In the genomic region with DNA sequence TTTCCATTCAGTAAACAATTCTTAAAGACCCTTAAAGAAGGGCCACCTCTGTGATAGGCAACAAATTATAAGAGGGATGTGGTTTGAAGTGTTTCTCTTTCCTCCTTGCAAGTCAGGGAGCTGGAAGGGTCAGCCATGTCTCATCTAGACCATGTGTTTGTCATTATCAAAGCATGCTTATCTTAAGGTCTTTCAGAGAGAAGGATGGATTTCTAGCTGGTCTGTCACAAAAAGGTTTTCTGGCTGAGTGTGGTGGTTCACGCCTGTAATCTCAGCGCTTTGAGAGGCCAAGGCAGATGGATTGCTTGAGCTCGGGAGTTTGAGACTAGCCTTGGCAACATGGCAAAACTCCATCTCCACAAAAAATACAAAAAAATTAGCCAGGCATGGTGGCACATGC, we compare ENCODE assay signal across 16 cellular contexts. TPM values are rescaled to one million over a fixed set of nuclear protein-coding genes. Genes with fewer than 3 reads are reported as not detected.
DNase-seq lines count a peak whose midpoint lies in the region; ATAC-seq and TF ChIP-seq lines count a peak whose summit lies in the region.
"Had no signal": no experiment of that assay in that cellular context is flagged by ENCODE, and none has a peak within 500 bp of the region (broad histone marks: within the 10 kb centered on the region; RNA-seq: fewer than 3 reads in every experiment).

No MANE protein-coding gene starts in this region.

- ATAC-seq in GM21717 (IDR thresholded peaks at IDR 0.05; ENCODE audit: unreplicated experiment): no peak
- ATAC-seq: stimulated activated effector memory CD8-positive, alpha-beta T cell treated with anti-CD3 and anti-CD28 coated beads, Interleukin-12 subunit alpha, Interleukin-12 subunit beta, amount 100 ng/mL, for 72 hours had no signal

- H3K9me3 Mint-ChIP-seq in HFFc6: no peaks in the 10 kb centered on the region
- H3K9me3 Mint-ChIP-seq: stimulated activated effector memory CD8-positive, alpha-beta T cell treated with anti-CD3 and anti-CD28 coated beads, Interleukin-12 subunit alpha, Interleukin-12 subunit beta, amount 100 ng/mL, for 72 hours had no signal

- peak overlapping the region; percentile 5; the same call in 1 of the 2 replicates for H3K4me3 Mint-ChIP-seq in HFFc6
- H3K4me3 Mint-ChIP-seq: activated naive CD8-positive, alpha-beta T cell; stimulated activated effector memory CD8-positive, alpha-beta T cell treated with anti-CD3 and anti-CD28 coated beads, Interleukin-12 subunit alpha, Interleukin-12 subunit beta, amount 100 ng/mL, for 72 hours had no signal

- no peaks in the 10 kb centered on the region for H3K27me3 ChIP-seq in AG04450 (ENCODE audit: control insufficient read depth, insufficient read depth, low read length)
- H3K27me3 ChIP-seq: ovary had no signal

- H3K4me3 ChIP-seq in AG04450 (ENCODE audit: low read depth, low read length): no peak overlapping the region
- H3K4me3 ChIP-seq: mucosa of descending colon, ovary, SK-N-MC had no signal

- DNase-seq in AG04450 (ENCODE audit: low read depth, low spot score): peak; percentile 8
- DNase-seq in HFFc6: peak; percentile 39
- peak; percentile 40 for DNase-seq in dermis blood vessel endothelial cell
- DNase-seq in lung microvascular endothelial cell (ENCODE audit: low read depth in 2 of 2): peak; percentile 27 to 35
- no peak for DNase-seq in DMS 273 (lab: John Stamatoyannopoulos, UW; ENCODE audit: unreplicated experiment)
- DNase-seq in HUDEP-2 (lab: John Stamatoyannopoulos, UW; ENCODE audit: unreplicated experiment in 76 of 76): no peak
- no peak for DNase-seq in cerebellar nuclear complex (lab: John Stamatoyannopoulos, UW)
- DNase-seq: activated T-cell treated with anti-CD3 and anti-CD28 coated beads, Interleukin-2, amount 50 U/mL, for 1 hour; DMS153; NCI-H1694; ovary had no signal

- H3K27ac ChIP-seq in AG04450 (ENCODE audit: low read depth, low read length): no peak overlapping the region
- H3K27ac ChIP-seq: ovary, SK-N-MC had no signal

- H3K36me3 Mint-ChIP-seq in HFFc6 (ENCODE audit: low read depth): peaks cover 18% of the 10 kb centered on the region

- TF ChIP-seq CTCF in AG04450 (IDR thresholded peaks at IDR 0.05; ENCODE audit: low read depth, low read length) (no peak), HFFc6 (IDR thresholded peaks at IDR 0.05) (no peak)

- no peaks in the 10 kb centered on the region for H3K9me3 ChIP-seq in AG04450 (ENCODE audit: control insufficient read depth, insufficient read depth, low read length)
- H3K9me3 ChIP-seq: mucosa of descending colon, ovary had no signal

- no peaks in the 10 kb centered on the region for H3K27me3 Mint-ChIP-seq in HFFc6 (ENCODE audit: insufficient read depth)
- H3K27me3 Mint-ChIP-seq: activated naive CD8-positive, alpha-beta T cell had no signal

- POLR2A ChIA-PET in AG04450 (lab: Yijun Ruan, JAX): no interaction called here

- peaks cover 45% of the 10 kb centered on the region for H3K4me1 Mint-ChIP-seq in HFFc6 (ENCODE audit: low read depth)
- H3K4me1 Mint-ChIP-seq: stimulated activated effector memory CD8-positive, alpha-beta T cell treated with anti-CD3 and anti-CD28 coated beads, Interleukin-12 subunit alpha, Interleukin-12 subunit beta, amount 100 ng/mL, for 72 hours had no signal

- H3K27ac Mint-ChIP-seq in HFFc6: peak overlapping the region; percentile 90
- H3K27ac Mint-ChIP-seq: activated naive CD8-positive, alpha-beta T cell; stimulated activated effector memory CD8-positive, alpha-beta T cell treated with anti-CD3 and anti-CD28 coated beads, Interleukin-12 subunit alpha, Interleukin-12 subunit beta, amount 100 ng/mL, for 72 hours had no signal

- CTCF ChIA-PET in AG04450 (lab: Charles Lee): interaction anchor here (0.8 kb wide), 1 partner anchor 41 kb away, joined by 3 read pairs; no protein-coding TSS in a partner anchor

RNA-seq across cellular contexts. Expression of gene PEX13, which starts 59.2 kb away (rescaled TPM):
- 23.7 and 27.8 TPM in 2 replicates for polyA plus RNA-seq in AG04450 (2011; rRNA removed)
- 20.5 and 34.4 TPM in 2 replicates for polyA minus RNA-seq in AG04450 (2011; rRNA and poly(A)+ RNA removed)
- total RNA-seq in HFFc6 (2021; fragmentation: NEBNext Ultra II Directional; extraction: Animal tissue kit (Norgen Biotek cat#: 25700)): 10 to 100 TPM; 21.2 to 24.1 (median 22.4) TPM
- total RNA-seq in dermis blood vessel endothelial cell (44.9 and 50.7 TPM in 2 replicates), lung microvascular endothelial cell (27.2 and 41.9 TPM in 2 replicates)

RNA-seq across cellular contexts. Expression of gene PUS10, which starts 59.7 kb away (rescaled TPM):
- 8.0 and 10.2 TPM in 2 replicates for polyA plus RNA-seq in AG04450 (2011; rRNA removed)
- 6.0 and 7.2 TPM in 2 replicates for polyA minus RNA-seq in AG04450 (2011; rRNA and poly(A)+ RNA removed)
- 1 to 10 TPM; 4.2 to 6.1 (median 5.3) TPM for total RNA-seq in HFFc6 (2021; fragmentation: NEBNext Ultra II Directional; extraction: Animal tissue kit (Norgen Biotek cat#: 25700))
- 10.4 and 10.5 TPM in 2 replicates for total RNA-seq in dermis blood vessel endothelial cell
- 6.3 and 6.7 TPM in 2 replicates for total RNA-seq in lung microvascular endothelial cell

Comparison
In these comparisons a context has a peak if more than half of its experiments do, and no peak if none do; other contexts are left out.
1. DNase-seq: peak in AG04450 (single experiment), HFFc6 (single experiment), dermis blood vessel endothelial cell (single experiment) and lung microvascular endothelial cell (2 of 2); none in DMS 273 (single experiment), HUDEP-2 (0 of 76) and cerebellar nuclear complex (0 of 2).